ENCODE assay signal across 1 cellular context in the genomic region with DNA sequence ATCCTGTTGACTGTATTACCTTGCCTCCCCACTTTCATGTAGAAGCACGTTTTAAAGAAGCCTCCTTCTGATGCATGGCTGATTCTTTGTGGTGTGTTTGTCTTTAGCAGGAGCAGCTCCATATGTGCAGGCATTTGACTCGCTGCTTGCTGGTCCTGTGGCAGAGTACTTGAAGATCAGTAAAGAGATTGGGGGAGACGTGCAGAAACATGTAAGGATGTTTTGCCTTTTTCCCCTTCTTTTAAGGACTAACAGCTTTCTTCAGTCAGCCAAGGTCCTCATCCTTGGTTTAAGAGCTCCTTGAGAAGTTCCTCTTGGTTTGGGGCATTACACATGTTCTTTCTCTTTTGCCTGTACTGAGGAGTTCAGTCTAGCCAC.
TF ChIP-seq lines count a peak whose summit lies in the region.

No MANE protein-coding gene starts in this region.

TF ChIP-seq in K562, 482 proteins besides CTCF, POLR2A, EP300 and RAD21 (continued from another document and continues in another):
- TF ChIP-seq TARDBP (IDR thresholded peaks at IDR 0.05) (no peak), RBM17 (IDR thresholded peaks at IDR 0.05; ENCODE audit: borderline replicate concordance, low read depth, low read length) (no peak), NFE2 (IDR thresholded peaks at IDR 0.05; ENCODE audit: low read depth) (no peak), ZFPM2 (CRISPR knock-in tag; IDR thresholded peaks at IDR 0.05) (no peak), VEZF1 (CRISPR knock-in tag; IDR thresholded peaks at IDR 0.05) (peak; percentile 19; the same call in 1 of the 2 replicates), NR2C2 (CRISPR knock-in tag; IDR thresholded peaks at IDR 0.05) (no peak), NR2C2 (tag; IDR thresholded peaks at IDR 0.05) (no peak), ZSCAN29 (IDR thresholded peaks at IDR 0.05) (no peak), ELF4 (CRISPR knock-in tag; IDR thresholded peaks at IDR 0.05) (0 out of 2 replicates have a peak, but pooled peaks have one; percentile 16), ETV6 (IDR thresholded peaks at IDR 0.05; ENCODE audit: borderline replicate concordance in 1 of 2, low read depth in 2 of 2, low read length in 1 of 2) (no peak), ETV6 (CRISPR knock-in tag; IDR thresholded peaks at IDR 0.05; ENCODE audit: borderline replicate concordance) (0 out of 2 replicates have a peak, but pooled peaks have one; percentile 30), HDAC8 (tag; IDR thresholded peaks at IDR 0.05) (peak; percentile 92), TEAD1 (CRISPR knock-in tag; IDR thresholded peaks at IDR 0.05) (peak in 1 of 2 experiments; percentile 83; a peak in 2 of 4 replicates), FOXK1 (CRISPR knock-in tag; IDR thresholded peaks at IDR 0.05; ENCODE audit: borderline replicate concordance) (0 out of 2 replicates have a peak, but pooled peaks have one; percentile 39), MTF1 (CRISPR knock-in tag; IDR thresholded peaks at IDR 0.05; ENCODE audit: borderline replicate concordance) (0 out of 2 replicates have a peak, but pooled peaks have one; percentile 29), MAFK (IDR thresholded peaks at IDR 0.05; ENCODE audit: low read length) (no peak), BRCA1 (IDR thresholded peaks at IDR 0.05) (no peak), BRCA1 (CRISPR knock-in tag; IDR thresholded peaks at IDR 0.05) (no peak), PTTG1 (tag; IDR thresholded peaks at IDR 0.05; ENCODE audit: low read depth) (peak; percentile 89), ZNF165 (CRISPR knock-in tag; IDR thresholded peaks at IDR 0.05; ENCODE audit: borderline replicate concordance) (peak; percentile 96), E2F6 (IDR thresholded peaks at IDR 0.05; ENCODE audit: borderline replicate concordance in 1 of 2, extremely low read depth in 1 of 2, insufficient read depth in 1 of 2, insufficient read length in 1 of 2, low read depth in 1 of 2, low read length in 1 of 2, poor library complexity in 1 of 2, severe bottlenecking in 1 of 2) (no peak), IRF2 (CRISPR knock-in tag; IDR thresholded peaks at IDR 0.05) (no peak), TAF7 (tag; IDR thresholded peaks at IDR 0.05) (peak; percentile 75), DLX4 (CRISPR knock-in tag; IDR thresholded peaks at IDR 0.05) (no peak), CBFB (CRISPR knock-in tag; IDR thresholded peaks at IDR 0.05) (no peak), HDAC3 (IDR thresholded peaks at IDR 0.05; ENCODE audit: borderline replicate concordance, partially characterized antibody) (no peak), ZNF583 (CRISPR knock-in tag; IDR thresholded peaks at IDR 0.05) (peak; percentile 95), YY1 (IDR thresholded peaks at IDR 0.05; ENCODE audit: borderline replicate concordance in 1 of 3, control insufficient read depth in 1 of 3, extremely low read depth in 1 of 3, insufficient read depth in 3 of 3, insufficient read length in 1 of 3, insufficient replicate concordance in 2 of 3, low read depth in 1 of 3, low read length in 2 of 3) (no peak), ZNF79 (CRISPR knock-in tag; IDR thresholded peaks at IDR 0.05; ENCODE audit: low read depth) (peak; percentile 92), ZNF174 (CRISPR knock-in tag; IDR thresholded peaks at IDR 0.05) (no peak), ZNF639 (CRISPR knock-in tag; conservative IDR thresholded peaks at IDR 0.05 in 1 of 2, IDR thresholded peaks at IDR 0.05 in 1 of 2) (peak in 1 of 2 experiments; percentile 89; a peak in 2 of 4 replicates), SREBF2 (CRISPR knock-in tag; IDR thresholded peaks at IDR 0.05) (no peak), SNIP1 (IDR thresholded peaks at IDR 0.05; ENCODE audit: low read depth) (no peak), FOS (IDR thresholded peaks at IDR 0.05; ENCODE audit: extremely low read depth, insufficient read length) (no peak), ZBTB17 (CRISPR knock-in tag; IDR thresholded peaks at IDR 0.05) (peak; percentile 93), SMARCC2 (IDR thresholded peaks at IDR 0.05; ENCODE audit: low read depth) (no peak), HMG20B (CRISPR knock-in tag; IDR thresholded peaks at IDR 0.05) (no peak), NR2C1 (IDR thresholded peaks at IDR 0.05) (no peak), NR2C1 (tag; IDR thresholded peaks at IDR 0.05) (peak; percentile 83), ZC3H11A (IDR thresholded peaks at IDR 0.05; ENCODE audit: low read depth, low read length) (no peak), ZNF717 (CRISPR knock-in tag; IDR thresholded peaks at IDR 0.05) (no peak), ZZZ3 (IDR thresholded peaks at IDR 0.05) (no peak), ZNF324 (CRISPR knock-in tag; IDR thresholded peaks at IDR 0.05) (peak; percentile 69), CLOCK (CRISPR knock-in tag; IDR thresholded peaks at IDR 0.05; ENCODE audit: borderline replicate concordance) (0 out of 2 replicates have a peak, but pooled peaks have one; percentile 13), ZNF584 (CRISPR knock-in tag; IDR thresholded peaks at IDR 0.05; ENCODE audit: low read depth) (peak; percentile 97), SMARCE1 (IDR thresholded peaks at IDR 0.05) (no peak), ZNF507 (tag; conservative IDR thresholded peaks at IDR 0.05) (no peak), ZBTB7A (IDR thresholded peaks at IDR 0.05; ENCODE audit: borderline replicate concordance, control insufficient read depth, low read depth, low read length) (no peak), SRSF3 (IDR thresholded peaks at IDR 0.05; ENCODE audit: insufficient read depth, low read length) (no peak), ZNF445 (CRISPR knock-in tag; IDR thresholded peaks at IDR 0.05; ENCODE audit: low read depth) (peak; percentile 74; the same call in 1 of the 2 replicates), ATF3 (IDR thresholded peaks at IDR 0.05) (no peak), ATF3 (CRISPR knock-in tag; conservative IDR thresholded peaks at IDR 0.05) (no peak), SIN3B (IDR thresholded peaks at IDR 0.05; ENCODE audit: low read depth) (no peak), TRIM28 (IDR thresholded peaks at IDR 0.05) (no peak), GATAD2B (IDR thresholded peaks at IDR 0.05; ENCODE audit: borderline replicate concordance) (no peak), PATZ1 (CRISPR knock-in tag; IDR thresholded peaks at IDR 0.05; ENCODE audit: borderline replicate concordance) (peak; percentile 91), PCBP2 (IDR thresholded peaks at IDR 0.05; ENCODE audit: low read depth, low read length, poor library complexity, severe bottlenecking) (no peak), FUS (optimal IDR thresholded peaks at IDR 0.05; ENCODE audit: low read depth, low read length) (no peak)
- TF ChIP-seq, protein P1, sequence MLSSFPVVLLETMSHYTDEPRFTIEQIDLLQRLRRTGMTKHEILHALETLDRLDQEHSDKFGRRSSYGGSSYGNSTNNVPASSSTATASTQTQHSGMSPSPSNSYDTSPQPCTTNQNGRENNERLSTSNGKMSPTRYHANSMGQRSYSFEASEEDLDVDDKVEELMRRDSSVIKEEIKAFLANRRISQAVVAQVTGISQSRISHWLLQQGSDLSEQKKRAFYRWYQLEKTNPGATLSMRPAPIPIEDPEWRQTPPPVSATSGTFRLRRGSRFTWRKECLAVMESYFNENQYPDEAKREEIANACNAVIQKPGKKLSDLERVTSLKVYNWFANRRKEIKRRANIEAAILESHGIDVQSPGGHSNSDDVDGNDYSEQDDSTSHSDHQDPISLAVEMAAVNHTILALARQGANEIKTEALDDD (IDR thresholded peaks at IDR 0.05): no peak
- TF ChIP-seq, protein P2, sequence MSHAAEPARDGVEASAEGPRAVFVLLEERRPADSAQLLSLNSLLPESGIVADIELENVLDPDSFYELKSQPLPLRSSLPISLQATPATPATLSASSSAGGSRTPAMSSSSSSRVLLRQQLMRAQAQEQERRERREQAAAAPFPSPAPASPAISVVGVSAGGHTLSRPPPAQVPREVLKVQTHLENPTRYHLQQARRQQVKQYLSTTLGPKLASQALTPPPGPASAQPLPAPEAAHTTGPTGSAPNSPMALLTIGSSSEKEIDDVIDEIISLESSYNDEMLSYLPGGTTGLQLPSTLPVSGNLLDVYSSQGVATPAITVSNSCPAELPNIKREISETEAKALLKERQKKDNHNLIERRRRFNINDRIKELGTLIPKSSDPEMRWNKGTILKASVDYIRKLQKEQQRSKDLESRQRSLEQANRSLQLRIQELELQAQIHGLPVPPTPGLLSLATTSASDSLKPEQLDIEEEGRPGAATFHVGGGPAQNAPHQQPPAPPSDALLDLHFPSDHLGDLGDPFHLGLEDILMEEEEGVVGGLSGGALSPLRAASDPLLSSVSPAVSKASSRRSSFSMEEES (CRISPR knock-in tag; IDR thresholded peaks at IDR 0.05): peak; percentile 5; the same call in 1 of the 2 replicates
- TF ChIP-seq, protein P3, sequence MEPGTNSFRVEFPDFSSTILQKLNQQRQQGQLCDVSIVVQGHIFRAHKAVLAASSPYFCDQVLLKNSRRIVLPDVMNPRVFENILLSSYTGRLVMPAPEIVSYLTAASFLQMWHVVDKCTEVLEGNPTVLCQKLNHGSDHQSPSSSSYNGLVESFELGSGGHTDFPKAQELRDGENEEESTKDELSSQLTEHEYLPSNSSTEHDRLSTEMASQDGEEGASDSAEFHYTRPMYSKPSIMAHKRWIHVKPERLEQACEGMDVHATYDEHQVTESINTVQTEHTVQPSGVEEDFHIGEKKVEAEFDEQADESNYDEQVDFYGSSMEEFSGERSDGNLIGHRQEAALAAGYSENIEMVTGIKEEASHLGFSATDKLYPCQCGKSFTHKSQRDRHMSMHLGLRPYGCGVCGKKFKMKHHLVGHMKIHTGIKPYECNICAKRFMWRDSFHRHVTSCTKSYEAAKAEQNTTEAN (CRISPR knock-in tag; IDR thresholded peaks at IDR 0.05): no peak
